24 cellular contexts compared by ENCODE assay signal in the genomic region with DNA sequence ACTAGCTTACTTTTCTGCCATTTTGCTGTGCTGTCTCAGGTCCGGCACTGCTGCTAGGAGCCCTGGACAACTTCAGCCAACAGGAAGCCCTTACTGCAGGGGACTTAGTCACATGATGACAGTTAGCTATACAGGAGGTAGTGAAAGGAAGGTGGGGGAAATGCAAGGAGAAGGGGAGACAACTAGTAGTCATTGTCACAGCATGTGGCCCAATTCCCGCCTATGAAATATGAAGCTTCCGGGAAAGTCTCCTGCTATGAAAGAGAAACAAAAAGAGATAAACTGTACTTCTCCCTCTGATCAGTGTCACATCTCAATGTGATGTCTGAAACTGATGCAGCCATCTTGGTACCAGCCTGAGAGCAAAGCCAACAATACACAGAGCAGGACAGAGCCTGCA.
"Had no signal": no experiment of that assay in that cellular context is flagged by ENCODE, and none has a peak within 500 bp of the region (broad histone marks: within the 10 kb centered on the region; RNA-seq: fewer than 3 reads in every experiment).

No MANE protein-coding gene starts in this region.

- H3K27me3 ChIP-seq: brain microvascular endothelial cell had no signal

- DNase-seq: activated B cell treated with CpG ODN at 0.5 μM for 24 hours; activated CD4-positive, alpha-beta T cell treated with anti-CD3 and anti-CD28 coated beads for 48 hours; activated CD4-positive, alpha-beta T cell treated with anti-CD3 and anti-CD28 coated beads, Interleukin-2, amount 50 U/mL, for 1 hour; activated CD4-positive, alpha-beta T cell treated with anti-CD3 and anti-CD28 coated beads, Interleukin-2, amount 50 U/mL, for 48 hours; activated CD8-positive, alpha-beta memory T cell treated with anti-CD3 and anti-CD28 coated beads for 24 hours; activated CD8-positive, alpha-beta T cell treated with anti-CD3 and anti-CD28 coated beads for 36 hours; activated effector memory CD4-positive, alpha-beta T cell treated with Interleukin-2 at 50 U/mL for 16 hours; activated gamma-delta T cell treated with Interleukin-2 at 50 U/mL for 16 hours; activated naive CD4-positive, alpha-beta T cell treated with anti-CD3 and anti-CD28 coated beads, Interleukin-2, amount 50 U/mL, for 16 hours; activated naive CD4-positive, alpha-beta T cell treated with Interleukin-2 at 50 U/mL for 16 hours; activated T-cell treated with anti-CD3 and anti-CD28 coated beads, Interleukin-2, amount 50 U/mL, for 4 hours; amniotic stem cell; anterior cingulate cortex; brain microvascular endothelial cell; cortex of kidney; effector memory CD4-positive, alpha-beta T cell; endodermal cell; foreskin fibroblast; head of caudate nucleus; T-helper 2 cell; WERI-Rb-1 had no signal

- H3K4me3 Mint-ChIP-seq: activated B cell treated with CpG ODN at 0.5 μM for 24 hours; activated CD8-positive, alpha-beta T cell treated with anti-CD3 and anti-CD28 coated beads for 36 hours; activated naive CD8-positive, alpha-beta T cell; activated T-cell treated with anti-CD3 and anti-CD28 coated beads, Interleukin-2, amount 50 U/mL, for 4 hours; activated T-helper 17 cell treated with anti-CD3 and anti-CD28 coated beads, Interleukin-2, amount 50 U/mL, for 72 hours; central memory CD8-positive, alpha-beta T cell; endodermal cell had no signal

- H3K36me3 Mint-ChIP-seq: activated naive CD8-positive, alpha-beta T cell had no signal

- H3K36me3 ChIP-seq: brain microvascular endothelial cell, WERI-Rb-1 had no signal

- H3K4me1 Mint-ChIP-seq: activated T-helper 17 cell treated with anti-CD3 and anti-CD28 coated beads, Interleukin-2, amount 50 U/mL, for 72 hours; central memory CD8-positive, alpha-beta T cell; endodermal cell had no signal

- H3K9me3 Mint-ChIP-seq: activated B cell treated with CpG ODN at 0.5 μM for 24 hours; activated T-helper 17 cell treated with anti-CD3 and anti-CD28 coated beads, Interleukin-2, amount 50 U/mL, for 72 hours; central memory CD8-positive, alpha-beta T cell had no signal

- H3K27ac Mint-ChIP-seq: activated B cell treated with CpG ODN at 0.5 μM for 24 hours; activated CD8-positive, alpha-beta T cell treated with anti-CD3 and anti-CD28 coated beads for 36 hours; activated naive CD8-positive, alpha-beta T cell; activated T-helper 17 cell treated with anti-CD3 and anti-CD28 coated beads, Interleukin-2, amount 50 U/mL, for 72 hours; endodermal cell had no signal

- H3K27me3 Mint-ChIP-seq: activated B cell treated with CpG ODN at 0.5 μM for 24 hours; activated CD8-positive, alpha-beta T cell treated with anti-CD3 and anti-CD28 coated beads for 36 hours; activated naive CD8-positive, alpha-beta T cell; activated T-helper 17 cell treated with anti-CD3 and anti-CD28 coated beads, Interleukin-2, amount 50 U/mL, for 72 hours; central memory CD8-positive, alpha-beta T cell had no signal

- H3K27ac ChIP-seq: brain microvascular endothelial cell, WERI-Rb-1 had no signal
